Comparison of ENCODE assay signal across 9 cellular contexts in the genomic region with DNA sequence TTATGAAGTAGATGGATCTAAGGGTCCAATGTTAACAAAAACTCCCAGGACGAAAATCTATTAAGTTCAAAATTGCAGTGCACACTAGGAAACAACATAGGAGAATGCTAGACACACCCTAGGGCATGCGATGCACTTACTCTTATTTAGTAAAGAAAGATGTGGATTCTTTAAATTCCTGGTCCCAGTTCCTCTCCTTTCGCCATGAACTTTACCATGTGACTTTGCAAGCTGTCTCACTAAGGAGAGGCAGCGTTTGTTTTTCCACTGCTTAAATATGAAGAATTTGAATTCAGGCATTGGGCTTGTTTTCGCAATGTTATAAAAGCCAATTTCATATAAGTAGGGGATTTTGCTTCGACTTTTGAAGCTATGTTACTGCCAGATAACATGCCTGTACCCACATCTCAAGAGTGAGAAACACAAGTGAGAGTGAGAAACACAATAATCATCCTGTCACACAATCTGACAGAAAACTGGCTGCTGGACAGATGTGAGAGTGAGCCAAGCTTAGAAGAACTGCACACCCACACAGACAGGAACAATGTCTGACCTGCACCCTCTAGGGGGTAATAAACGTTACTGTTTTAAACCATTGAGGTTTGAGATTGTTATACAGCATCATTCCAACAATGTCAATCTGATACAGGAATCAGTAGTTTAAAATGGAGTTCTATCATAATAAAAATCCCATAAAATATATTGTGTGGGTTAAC.
DNase-seq lines count a peak whose midpoint lies in the region; ATAC-seq and TF ChIP-seq lines count a peak whose summit lies in the region.
"Had no signal": no experiment of that assay in that cellular context is flagged by ENCODE, and none has a peak within 500 bp of the region (broad histone marks: within the 10 kb centered on the region; RNA-seq: fewer than 3 reads in every experiment).

No MANE protein-coding gene starts in this region.

- no peak for TF ChIP-seq EP300 in ovary (IDR thresholded peaks at IDR 0.05)

- no peak overlapping the region for H3K27ac ChIP-seq in body of pancreas
- H3K27ac ChIP-seq in ovary: no peak overlapping the region

- DNase-seq in DMS153 (lab: John Stamatoyannopoulos, UW) (peak; percentile 33), OCI-M1 (lab: John Stamatoyannopoulos, UW) (peak; percentile 44), inferior parietal cortex (ENCODE audit: extremely low spot score) (peak; percentile 11), amniotic stem cell (lab: John Stamatoyannopoulos, UW) (no peak), body of pancreas (no peak), ovary (no peak)

- H3K27me3 ChIP-seq in body of pancreas (no peaks in the 10 kb centered on the region), ovary (no peaks in the 10 kb centered on the region)

- no peak for TF ChIP-seq POLR2A in body of pancreas (IDR thresholded peaks at IDR 0.05)
- TF ChIP-seq POLR2A in ovary (IDR thresholded peaks at IDR 0.05): no peak

- H3K4me3 ChIP-seq in body of pancreas (no peak overlapping the region), ovary (no peak overlapping the region)

- no peaks in the 10 kb centered on the region for H3K9me3 ChIP-seq in body of pancreas
- no peaks in the 10 kb centered on the region for H3K9me3 ChIP-seq in ovary

- 43 to 45% methylated on average over 7 of the region's 7 CpGs for WGBS in body of pancreas, 2 donors
- WGBS in ovary, 3 donors: 52 to 53% (median 53%) methylated on average over 7 of the region's 7 CpGs

- intact Hi-C loops in body of pancreas (cut with DNase I): no loop called here
- intact Hi-C loops in ovary (cut with DNase I): no loop called here

- ATAC-seq in GM21423 (IDR thresholded peaks at IDR 0.05; ENCODE audit: unreplicated experiment) (peak; percentile 65), GM21447 (IDR thresholded peaks at IDR 0.05; ENCODE audit: unreplicated experiment) (no peak), body of pancreas (no peak)
- ATAC-seq: esophagus mucosa had no signal

- no peaks in the 10 kb centered on the region for H3K4me1 ChIP-seq in body of pancreas
- no peaks in the 10 kb centered on the region for H3K4me1 ChIP-seq in ovary (ENCODE audit: insufficient read depth)

- H3K36me3 ChIP-seq in body of pancreas (replicated peaks in 1 of 2; ENCODE audit: insufficient read depth in 1 of 2, low read depth in 2 of 2): no peaks in the 10 kb centered on the region
- no peaks in the 10 kb centered on the region for H3K36me3 ChIP-seq in ovary

- TF ChIP-seq CTCF in body of pancreas (IDR thresholded peaks at IDR 0.05): no peak
- no peak for TF ChIP-seq CTCF in ovary (IDR thresholded peaks at IDR 0.05)

Comparison
In these comparisons a context has a peak if more than half of its experiments do, and no peak if none do; other contexts are left out.
1. DNase-seq: peak in DMS153 (single experiment), OCI-M1 (single experiment) and inferior parietal cortex (single experiment); none in amniotic stem cell (single experiment), body of pancreas (0 of 4) and ovary (0 of 5).